1 cellular context compared by ENCODE assay signal in the genomic region with DNA sequence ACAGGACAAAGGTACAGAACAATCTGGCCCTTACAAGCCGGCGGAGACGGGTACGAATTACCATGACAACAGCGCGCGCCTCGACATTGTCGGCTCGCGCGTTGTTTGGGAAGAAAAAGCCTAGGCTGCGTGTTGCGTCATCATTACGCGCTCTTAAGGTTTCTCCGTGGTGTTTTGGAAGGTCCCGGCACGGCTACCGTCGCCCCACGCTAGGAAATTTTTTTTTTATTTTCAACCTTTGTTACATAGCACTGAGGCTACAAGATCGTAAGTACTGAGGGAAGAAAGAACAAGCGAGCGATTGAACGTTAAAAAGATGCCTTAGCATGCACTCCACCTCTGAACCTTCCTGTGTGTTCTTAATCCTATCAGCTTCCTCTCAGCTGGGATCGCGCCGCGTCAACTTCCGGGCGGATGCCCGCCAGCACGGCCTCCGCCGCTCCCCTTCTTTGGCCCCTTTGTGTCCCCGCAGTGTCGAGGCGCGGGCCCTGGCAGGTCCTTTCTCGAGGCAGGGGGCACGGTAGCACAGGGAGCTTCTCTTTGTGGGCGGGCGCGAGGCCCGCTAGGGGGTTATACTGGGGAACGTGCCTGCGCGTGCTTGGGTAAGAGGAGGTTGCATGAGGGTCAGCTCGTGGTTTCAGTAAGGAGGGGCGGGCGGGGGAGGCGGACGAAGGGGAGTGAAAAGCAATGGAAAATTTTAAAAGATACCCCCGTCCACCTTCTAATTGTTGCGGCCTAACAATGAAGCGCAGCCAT.
TF ChIP-seq lines count a peak whose summit lies in the region.

A gene with protein sequence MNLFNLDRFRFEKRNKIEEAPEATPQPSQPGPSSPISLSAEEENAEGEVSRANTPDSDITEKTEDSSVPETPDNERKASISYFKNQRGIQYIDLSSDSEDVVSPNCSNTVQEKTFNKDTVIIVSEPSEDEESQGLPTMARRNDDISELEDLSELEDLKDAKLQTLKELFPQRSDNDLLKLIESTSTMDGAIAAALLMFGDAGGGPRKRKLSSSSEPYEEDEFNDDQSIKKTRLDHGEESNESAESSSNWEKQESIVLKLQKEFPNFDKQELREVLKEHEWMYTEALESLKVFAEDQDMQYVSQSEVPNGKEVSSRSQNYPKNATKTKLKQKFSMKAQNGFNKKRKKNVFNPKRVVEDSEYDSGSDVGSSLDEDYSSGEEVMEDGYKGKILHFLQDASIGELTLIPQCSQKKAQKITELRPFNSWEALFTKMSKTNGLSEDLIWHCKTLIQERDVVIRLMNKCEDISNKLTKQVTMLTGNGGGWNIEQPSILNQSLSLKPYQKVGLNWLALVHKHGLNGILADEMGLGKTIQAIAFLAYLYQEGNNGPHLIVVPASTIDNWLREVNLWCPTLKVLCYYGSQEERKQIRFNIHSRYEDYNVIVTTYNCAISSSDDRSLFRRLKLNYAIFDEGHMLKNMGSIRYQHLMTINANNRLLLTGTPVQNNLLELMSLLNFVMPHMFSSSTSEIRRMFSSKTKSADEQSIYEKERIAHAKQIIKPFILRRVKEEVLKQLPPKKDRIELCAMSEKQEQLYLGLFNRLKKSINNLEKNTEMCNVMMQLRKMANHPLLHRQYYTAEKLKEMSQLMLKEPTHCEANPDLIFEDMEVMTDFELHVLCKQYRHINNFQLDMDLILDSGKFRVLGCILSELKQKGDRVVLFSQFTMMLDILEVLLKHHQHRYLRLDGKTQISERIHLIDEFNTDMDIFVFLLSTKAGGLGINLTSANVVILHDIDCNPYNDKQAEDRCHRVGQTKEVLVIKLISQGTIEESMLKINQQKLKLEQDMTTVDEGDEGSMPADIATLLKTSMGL (plus strand): TSS at position 397 of the 756 bp plus-strand sequence. CDS start 530 bp downstream, outside the sequence.

TF ChIP-seq in HepG2, 621 proteins besides CTCF, POLR2A, EP300 and RAD21 (continued from another document and continues in another):
- TF ChIP-seq, protein P1, sequence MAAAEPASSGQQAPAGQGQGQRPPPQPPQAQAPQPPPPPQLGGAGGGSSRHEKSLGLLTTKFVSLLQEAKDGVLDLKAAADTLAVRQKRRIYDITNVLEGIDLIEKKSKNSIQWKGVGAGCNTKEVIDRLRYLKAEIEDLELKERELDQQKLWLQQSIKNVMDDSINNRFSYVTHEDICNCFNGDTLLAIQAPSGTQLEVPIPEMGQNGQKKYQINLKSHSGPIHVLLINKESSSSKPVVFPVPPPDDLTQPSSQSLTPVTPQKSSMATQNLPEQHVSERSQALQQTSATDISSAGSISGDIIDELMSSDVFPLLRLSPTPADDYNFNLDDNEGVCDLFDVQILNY (CRISPR knock-in tag; conservative IDR thresholded peaks at IDR 0.05) = peak; percentile 64
- TF ChIP-seq YEATS4 (CRISPR knock-in tag; IDR thresholded peaks at IDR 0.05; ENCODE audit: borderline replicate concordance) = peak; percentile 96
- TF ChIP-seq ZNF180 (CRISPR knock-in tag; IDR thresholded peaks at IDR 0.05; ENCODE audit: borderline replicate concordance, low read depth) = no peak
- 0 out of 2 replicates have a peak, but pooled peaks have one; percentile 33 for TF ChIP-seq ZNF546 (CRISPR knock-in tag; conservative IDR thresholded peaks at IDR 0.05)
- TF ChIP-seq SMAD3 (CRISPR knock-in tag; IDR thresholded peaks at IDR 0.05) = peak; percentile 73
- peak; percentile 90 for TF ChIP-seq SAP130 (CRISPR knock-in tag; IDR thresholded peaks at IDR 0.05; ENCODE audit: low read depth)
- TF ChIP-seq, protein P2, sequence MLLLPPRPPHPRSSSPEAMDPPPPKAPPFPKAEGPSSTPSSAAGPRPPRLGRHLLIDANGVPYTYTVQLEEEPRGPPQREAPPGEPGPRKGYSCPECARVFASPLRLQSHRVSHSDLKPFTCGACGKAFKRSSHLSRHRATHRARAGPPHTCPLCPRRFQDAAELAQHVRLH (CRISPR knock-in tag; IDR thresholded peaks at IDR 0.05; ENCODE audit: borderline replicate concordance, low read depth) = peak; percentile 70; the same call in 1 of the 2 replicates
- peak; percentile 75 for TF ChIP-seq BHLHE40 (IDR thresholded peaks at IDR 0.05; ENCODE audit: low read length)
- TF ChIP-seq ARHGAP35 (CRISPR knock-in tag; IDR thresholded peaks at IDR 0.05; ENCODE audit: borderline replicate concordance) = peak; percentile 34; the same call in 1 of the 2 replicates
- TF ChIP-seq, protein P3, sequence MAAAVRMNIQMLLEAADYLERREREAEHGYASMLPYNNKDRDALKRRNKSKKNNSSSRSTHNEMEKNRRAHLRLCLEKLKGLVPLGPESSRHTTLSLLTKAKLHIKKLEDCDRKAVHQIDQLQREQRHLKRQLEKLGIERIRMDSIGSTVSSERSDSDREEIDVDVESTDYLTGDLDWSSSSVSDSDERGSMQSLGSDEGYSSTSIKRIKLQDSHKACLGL (CRISPR knock-in tag; IDR thresholded peaks at IDR 0.05) = 0 out of 2 replicates have a peak, but pooled peaks have one; percentile 54
- 0 out of 2 replicates have a peak, but pooled peaks have one; percentile 79 for TF ChIP-seq ZNF678 (CRISPR knock-in tag; IDR thresholded peaks at IDR 0.05)
- TF ChIP-seq SOX6 (IDR thresholded peaks at IDR 0.05) = no peak
- peak; percentile 75 for TF ChIP-seq SOX6 (CRISPR knock-in tag; IDR thresholded peaks at IDR 0.05)
- TF ChIP-seq MED13 (CRISPR knock-in tag; IDR thresholded peaks at IDR 0.05) = peak; percentile 67; the same call in 1 of the 2 replicates
- TF ChIP-seq, protein P4, sequence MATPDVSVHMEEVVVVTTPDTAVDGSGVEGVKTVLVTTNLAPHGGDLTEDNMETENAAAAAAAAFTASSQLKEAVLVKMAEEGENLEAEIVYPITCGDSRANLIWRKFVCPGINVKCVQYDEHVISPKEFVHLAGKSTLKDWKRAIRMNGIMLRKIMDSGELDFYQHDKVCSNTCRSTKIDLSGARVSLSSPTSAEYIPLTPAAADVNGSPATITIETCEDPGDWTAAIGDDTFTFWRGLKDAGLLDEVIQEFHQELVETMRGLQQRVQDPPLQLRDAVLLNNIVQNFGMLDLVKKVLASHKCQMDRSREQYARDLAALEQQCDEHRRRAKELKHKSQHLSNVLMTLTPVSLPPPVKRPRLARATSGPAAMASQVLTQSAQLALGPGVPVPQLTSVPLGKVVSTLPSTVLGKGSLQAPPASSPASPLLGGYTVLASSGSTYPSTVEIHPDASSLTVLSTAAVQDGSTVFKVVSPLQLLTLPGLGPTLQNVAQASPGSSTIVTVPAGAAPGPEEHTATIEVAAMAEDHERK (CRISPR knock-in tag; IDR thresholded peaks at IDR 0.05; ENCODE audit: low read depth) = peak; percentile 81
- no peak for TF ChIP-seq ATRX (CRISPR knock-in tag; IDR thresholded peaks at IDR 0.05; ENCODE audit: borderline replicate concordance)
- TF ChIP-seq ZNF788 (CRISPR knock-in tag; IDR thresholded peaks at IDR 0.05; ENCODE audit: borderline replicate concordance) = peak; percentile 80; the same call in 1 of the 2 replicates
- TF ChIP-seq BCL6 (CRISPR knock-in tag; IDR thresholded peaks at IDR 0.05) = peak; percentile 8
- TF ChIP-seq CHD4 (IDR thresholded peaks at IDR 0.05; ENCODE audit: borderline replicate concordance, low read length) = no peak
- TF ChIP-seq, protein P5, sequence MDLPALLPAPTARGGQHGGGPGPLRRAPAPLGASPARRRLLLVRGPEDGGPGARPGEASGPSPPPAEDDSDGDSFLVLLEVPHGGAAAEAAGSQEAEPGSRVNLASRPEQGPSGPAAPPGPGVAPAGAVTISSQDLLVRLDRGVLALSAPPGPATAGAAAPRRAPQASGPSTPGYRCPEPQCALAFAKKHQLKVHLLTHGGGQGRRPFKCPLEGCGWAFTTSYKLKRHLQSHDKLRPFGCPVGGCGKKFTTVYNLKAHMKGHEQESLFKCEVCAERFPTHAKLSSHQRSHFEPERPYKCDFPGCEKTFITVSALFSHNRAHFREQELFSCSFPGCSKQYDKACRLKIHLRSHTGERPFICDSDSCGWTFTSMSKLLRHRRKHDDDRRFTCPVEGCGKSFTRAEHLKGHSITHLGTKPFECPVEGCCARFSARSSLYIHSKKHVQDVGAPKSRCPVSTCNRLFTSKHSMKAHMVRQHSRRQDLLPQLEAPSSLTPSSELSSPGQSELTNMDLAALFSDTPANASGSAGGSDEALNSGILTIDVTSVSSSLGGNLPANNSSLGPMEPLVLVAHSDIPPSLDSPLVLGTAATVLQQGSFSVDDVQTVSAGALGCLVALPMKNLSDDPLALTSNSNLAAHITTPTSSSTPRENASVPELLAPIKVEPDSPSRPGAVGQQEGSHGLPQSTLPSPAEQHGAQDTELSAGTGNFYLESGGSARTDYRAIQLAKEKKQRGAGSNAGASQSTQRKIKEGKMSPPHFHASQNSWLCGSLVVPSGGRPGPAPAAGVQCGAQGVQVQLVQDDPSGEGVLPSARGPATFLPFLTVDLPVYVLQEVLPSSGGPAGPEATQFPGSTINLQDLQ (CRISPR knock-in tag; IDR thresholded peaks at IDR 0.05) = no peak
- TF ChIP-seq, protein P6, sequence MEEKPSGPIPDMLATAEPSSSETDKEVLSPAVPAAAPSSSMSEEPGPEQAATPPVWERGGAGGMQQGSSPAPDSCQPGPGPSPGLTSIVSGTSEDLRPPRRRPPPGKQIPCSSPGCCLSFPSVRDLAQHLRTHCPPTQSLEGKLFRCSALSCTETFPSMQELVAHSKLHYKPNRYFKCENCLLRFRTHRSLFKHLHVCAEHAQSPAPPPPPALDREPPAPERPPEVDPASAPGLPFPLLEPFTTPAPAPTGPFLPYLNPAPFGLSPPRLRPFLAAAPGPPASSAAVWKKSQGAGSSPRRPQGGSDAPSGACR (CRISPR knock-in tag; IDR thresholded peaks at IDR 0.05) = peak; percentile 49; the same call in 1 of the 2 replicates
- peak; percentile 98 for TF ChIP-seq ASH2L (IDR thresholded peaks at IDR 0.05; ENCODE audit: insufficient read length, low read depth, low read length)
- TF ChIP-seq, protein P7, sequence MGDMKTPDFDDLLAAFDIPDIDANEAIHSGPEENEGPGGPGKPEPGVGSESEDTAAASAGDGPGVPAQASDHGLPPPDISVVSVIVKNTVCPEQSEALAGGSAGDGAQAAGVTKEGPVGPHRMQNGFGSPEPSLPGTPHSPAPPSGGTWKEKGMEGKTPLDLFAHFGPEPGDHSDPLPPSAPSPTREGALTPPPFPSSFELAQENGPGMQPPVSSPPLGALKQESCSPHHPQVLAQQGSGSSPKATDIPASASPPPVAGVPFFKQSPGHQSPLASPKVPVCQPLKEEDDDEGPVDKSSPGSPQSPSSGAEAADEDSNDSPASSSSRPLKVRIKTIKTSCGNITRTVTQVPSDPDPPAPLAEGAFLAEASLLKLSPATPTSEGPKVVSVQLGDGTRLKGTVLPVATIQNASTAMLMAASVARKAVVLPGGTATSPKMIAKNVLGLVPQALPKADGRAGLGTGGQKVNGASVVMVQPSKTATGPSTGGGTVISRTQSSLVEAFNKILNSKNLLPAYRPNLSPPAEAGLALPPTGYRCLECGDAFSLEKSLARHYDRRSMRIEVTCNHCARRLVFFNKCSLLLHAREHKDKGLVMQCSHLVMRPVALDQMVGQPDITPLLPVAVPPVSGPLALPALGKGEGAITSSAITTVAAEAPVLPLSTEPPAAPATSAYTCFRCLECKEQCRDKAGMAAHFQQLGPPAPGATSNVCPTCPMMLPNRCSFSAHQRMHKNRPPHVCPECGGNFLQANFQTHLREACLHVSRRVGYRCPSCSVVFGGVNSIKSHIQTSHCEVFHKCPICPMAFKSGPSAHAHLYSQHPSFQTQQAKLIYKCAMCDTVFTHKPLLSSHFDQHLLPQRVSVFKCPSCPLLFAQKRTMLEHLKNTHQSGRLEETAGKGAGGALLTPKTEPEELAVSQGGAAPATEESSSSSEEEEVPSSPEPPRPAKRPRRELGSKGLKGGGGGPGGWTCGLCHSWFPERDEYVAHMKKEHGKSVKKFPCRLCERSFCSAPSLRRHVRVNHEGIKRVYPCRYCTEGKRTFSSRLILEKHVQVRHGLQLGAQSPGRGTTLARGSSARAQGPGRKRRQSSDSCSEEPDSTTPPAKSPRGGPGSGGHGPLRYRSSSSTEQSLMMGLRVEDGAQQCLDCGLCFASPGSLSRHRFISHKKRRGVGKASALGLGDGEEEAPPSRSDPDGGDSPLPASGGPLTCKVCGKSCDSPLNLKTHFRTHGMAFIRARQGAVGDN (CRISPR knock-in tag; IDR thresholded peaks at IDR 0.05) = peak; percentile 99
- no peak for TF ChIP-seq ZNF10 (CRISPR knock-in tag; IDR thresholded peaks at IDR 0.05; ENCODE audit: borderline replicate concordance, low read depth)
- TF ChIP-seq NONO (IDR thresholded peaks at IDR 0.05) = no peak
- peak; percentile 87 for TF ChIP-seq NONO (CRISPR knock-in tag; conservative IDR thresholded peaks at IDR 0.05)
- TF ChIP-seq, protein P8, sequence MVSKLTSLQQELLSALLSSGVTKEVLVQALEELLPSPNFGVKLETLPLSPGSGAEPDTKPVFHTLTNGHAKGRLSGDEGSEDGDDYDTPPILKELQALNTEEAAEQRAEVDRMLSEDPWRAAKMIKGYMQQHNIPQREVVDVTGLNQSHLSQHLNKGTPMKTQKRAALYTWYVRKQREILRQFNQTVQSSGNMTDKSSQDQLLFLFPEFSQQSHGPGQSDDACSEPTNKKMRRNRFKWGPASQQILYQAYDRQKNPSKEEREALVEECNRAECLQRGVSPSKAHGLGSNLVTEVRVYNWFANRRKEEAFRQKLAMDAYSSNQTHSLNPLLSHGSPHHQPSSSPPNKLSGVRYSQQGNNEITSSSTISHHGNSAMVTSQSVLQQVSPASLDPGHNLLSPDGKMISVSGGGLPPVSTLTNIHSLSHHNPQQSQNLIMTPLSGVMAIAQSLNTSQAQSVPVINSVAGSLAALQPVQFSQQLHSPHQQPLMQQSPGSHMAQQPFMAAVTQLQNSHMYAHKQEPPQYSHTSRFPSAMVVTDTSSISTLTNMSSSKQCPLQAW (CRISPR knock-in tag; IDR thresholded peaks at IDR 0.05) = peak; percentile 84
- TF ChIP-seq ZNF614 (CRISPR knock-in tag; IDR thresholded peaks at IDR 0.05; ENCODE audit: borderline replicate concordance) = peak; percentile 62; the same call in 1 of the 2 replicates
- peak; percentile 66 for TF ChIP-seq KDM2A (CRISPR knock-in tag; IDR thresholded peaks at IDR 0.05; ENCODE audit: borderline replicate concordance, low read depth)
- TF ChIP-seq, protein P9, sequence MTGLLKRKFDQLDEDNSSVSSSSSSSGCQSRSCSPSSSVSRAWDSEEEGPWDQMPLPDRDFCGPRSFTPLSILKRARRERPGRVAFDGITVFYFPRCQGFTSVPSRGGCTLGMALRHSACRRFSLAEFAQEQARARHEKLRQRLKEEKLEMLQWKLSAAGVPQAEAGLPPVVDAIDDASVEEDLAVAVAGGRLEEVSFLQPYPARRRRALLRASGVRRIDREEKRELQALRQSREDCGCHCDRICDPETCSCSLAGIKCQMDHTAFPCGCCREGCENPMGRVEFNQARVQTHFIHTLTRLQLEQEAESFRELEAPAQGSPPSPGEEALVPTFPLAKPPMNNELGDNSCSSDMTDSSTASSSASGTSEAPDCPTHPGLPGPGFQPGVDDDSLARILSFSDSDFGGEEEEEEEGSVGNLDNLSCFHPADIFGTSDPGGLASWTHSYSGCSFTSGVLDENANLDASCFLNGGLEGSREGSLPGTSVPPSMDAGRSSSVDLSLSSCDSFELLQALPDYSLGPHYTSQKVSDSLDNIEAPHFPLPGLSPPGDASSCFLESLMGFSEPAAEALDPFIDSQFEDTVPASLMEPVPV (CRISPR knock-in tag; IDR thresholded peaks at IDR 0.05) = peak; percentile 62; the same call in 1 of the 2 replicates
- TF ChIP-seq HMG20A (CRISPR knock-in tag; IDR thresholded peaks at IDR 0.05; ENCODE audit: borderline replicate concordance) = 0 out of 2 replicates have a peak, but pooled peaks have one; percentile 22
- 0 out of 2 replicates have a peak, but pooled peaks have one; percentile 36 for TF ChIP-seq ZNF841 (CRISPR knock-in tag; IDR thresholded peaks at IDR 0.05; ENCODE audit: borderline replicate concordance)
- no peak for TF ChIP-seq ZBTB3 (CRISPR knock-in tag; IDR thresholded peaks at IDR 0.05; ENCODE audit: borderline replicate concordance, low read depth)
- TF ChIP-seq DNMT3B (CRISPR knock-in tag; conservative IDR thresholded peaks at IDR 0.05) = peak; percentile 81; the same call in 1 of the 2 replicates
